Comparison of ENCODE assay signal across 1 cellular context in genomic region chr19:8101910-8102309, GRCh38. TPM values are rescaled to one million over a fixed set of nuclear protein-coding genes. Genes with fewer than 3 reads are reported as not detected.
"Had no signal": no experiment of that assay in that cellular context is flagged by ENCODE, and none has a peak within 500 bp of the region (broad histone marks: within the 10 kb centered on the region; RNA-seq: fewer than 3 reads in every experiment).

No MANE protein-coding gene starts in this region.

RNA-seq across cellular contexts. Expression of gene FBN3, which starts 47.5 kb away (rescaled TPM):
- polyA plus RNA-seq: GM12878 had no signal
